ENCODE assay signal across 14 cellular contexts in genomic region chr1:204959374-204959773, GRCh38.
A peak's percentile ranks its signal among the peaks of the same experiment; 100 is the strongest.
DNase-seq lines count a peak whose midpoint lies in the region; ATAC-seq and TF ChIP-seq lines count a peak whose summit lies in the region.
"Had no signal": no experiment of that assay in that cellular context is flagged by ENCODE, and none has a peak within 500 bp of the region (broad histone marks: within the 10 kb centered on the region; RNA-seq: fewer than 3 reads in every experiment).

No MANE protein-coding gene starts in this region.

- H3K36me3 ChIP-seq in heart right ventricle (peaks cover 0 to 85% (median 0%) of the 10 kb centered on the region in 9 donors), neutrophil (no peaks in the 10 kb centered on the region)

- peaks cover 8% of the 10 kb centered on the region for H3K27me3 Mint-ChIP-seq in activated naive CD8-positive, alpha-beta T cell treated with anti-CD3 and anti-CD28 coated beads for 36 hours

- H3K27ac Mint-ChIP-seq in activated naive CD8-positive, alpha-beta T cell treated with anti-CD3 and anti-CD28 coated beads for 36 hours, result no peak overlapping the region
- H3K27ac Mint-ChIP-seq: CD4-positive, alpha-beta T cell had no signal

- H3K4me1 ChIP-seq in heart right ventricle, result peaks cover 0 to 37% (median 20%) of the 10 kb centered on the region in 9 donors
- H3K4me1 ChIP-seq in neutrophil (ENCODE audit: control insufficient read depth in 1 of 2, insufficient read depth in 1 of 2, low read depth in 1 of 2, low read length in 1 of 2), result peaks cover 11 to 23% of the 10 kb centered on the region in 2 experiments

- H3K4me3 ChIP-seq in heart right ventricle, result no peak overlapping the region
- H3K4me3 ChIP-seq in neutrophil (ENCODE audit: low read depth in 1 of 2, low read length in 1 of 2), result no peak overlapping the region

- H3K9me3 Mint-ChIP-seq in activated naive CD8-positive, alpha-beta T cell treated with anti-CD3 and anti-CD28 coated beads for 36 hours, result no peaks in the 10 kb centered on the region
- H3K9me3 Mint-ChIP-seq: CD4-positive, alpha-beta T cell had no signal

- H3K4me3 Mint-ChIP-seq in activated naive CD8-positive, alpha-beta T cell treated with anti-CD3 and anti-CD28 coated beads for 36 hours, result no peak overlapping the region
- H3K4me3 Mint-ChIP-seq: CD4-positive, alpha-beta T cell had no signal

- intact Hi-C loops in heart right ventricle (cut with DNase I), result loop anchor here in 1 of 10 donors (1.0 kb wide), 1 partner anchor 145 kb away; no protein-coding TSS in a partner anchor

- TF ChIP-seq CTCF in heart right ventricle (IDR thresholded peaks at IDR 0.05) (no peak), neutrophil (IDR thresholded peaks at IDR 0.05) (no peak)

- H3K27ac ChIP-seq in cingulate gyrus (ENCODE audit: low read depth, low read length) (peak overlapping the region; percentile 6), heart right ventricle (peak overlapping the region in 9 of 10 donors; percentile 37 to 84 (median 72)), neutrophil (peak overlapping the region; percentile 3)
- H3K27ac ChIP-seq: HL-60 had no signal

- H3K27me3 ChIP-seq in heart right ventricle (no peaks in the 10 kb centered on the region), neutrophil (peaks cover 12% of the 10 kb centered on the region)

- DNase-seq in NCI-H446 (lab: John Stamatoyannopoulos, UW) (peak; percentile 27 to 75), heart right ventricle (peak; percentile 38 to 68), NCI-H1105 treated with DMSO at 0.1 percent for 48 hours (lab: John Stamatoyannopoulos, UW) (no peak), middle frontal gyrus (ENCODE audit: extremely low spot score, low spot score) (no peak)
- no peak for DNase-seq in activated effector memory CD4-positive, alpha-beta T cell treated with anti-CD3 and anti-CD28 coated beads, Interleukin-2, amount 50 U/mL, for 16 hours
- DNase-seq in activated naive CD8-positive, alpha-beta T cell treated with anti-CD3 and anti-CD28 coated beads for 36 hours, result no peak
- DNase-seq: AML-193; CD4-positive, alpha-beta T cell; DND-41; GF-D8; NCI-H187 had no signal

- H3K36me3 Mint-ChIP-seq in activated naive CD8-positive, alpha-beta T cell treated with anti-CD3 and anti-CD28 coated beads for 36 hours, result no peaks in the 10 kb centered on the region

- 13 to 19% methylated on average over 5 of the region's 5 CpGs for WGBS in heart right ventricle, 2 donors

- peak; percentile 76 to 96 (median 90) for ATAC-seq in heart right ventricle

- no peaks in the 10 kb centered on the region for H3K4me1 Mint-ChIP-seq in activated naive CD8-positive, alpha-beta T cell treated with anti-CD3 and anti-CD28 coated beads for 36 hours

- H3K9me3 ChIP-seq in heart right ventricle, result no peaks in the 10 kb centered on the region
- H3K9me3 ChIP-seq in neutrophil, result no peaks in the 10 kb centered on the region

Comparison
In these comparisons a context has a peak if more than half of its experiments do, and no peak if none do; other contexts are left out.
1. DNase-seq: peak in NCI-H446 (2 of 2) and heart right ventricle (2 of 2); none in activated effector memory CD4-positive, alpha-beta T cell treated with anti-CD3 and anti-CD28 coated beads, Interleukin-2, amount 50 U/mL, for 16 hours (single experiment), NCI-H1105 treated with DMSO at 0.1 percent for 48 hours (single experiment), activated naive CD8-positive, alpha-beta T cell treated with anti-CD3 and anti-CD28 coated beads for 36 hours (single experiment) and middle frontal gyrus (single experiment).
2. H3K27ac ChIP-seq: peak in every context shown above with its lines; median percentile 72 in heart right ventricle; 6 in cingulate gyrus; 3 in neutrophil.